ENCODE assay signal across 2 cellular contexts in the genomic region with DNA sequence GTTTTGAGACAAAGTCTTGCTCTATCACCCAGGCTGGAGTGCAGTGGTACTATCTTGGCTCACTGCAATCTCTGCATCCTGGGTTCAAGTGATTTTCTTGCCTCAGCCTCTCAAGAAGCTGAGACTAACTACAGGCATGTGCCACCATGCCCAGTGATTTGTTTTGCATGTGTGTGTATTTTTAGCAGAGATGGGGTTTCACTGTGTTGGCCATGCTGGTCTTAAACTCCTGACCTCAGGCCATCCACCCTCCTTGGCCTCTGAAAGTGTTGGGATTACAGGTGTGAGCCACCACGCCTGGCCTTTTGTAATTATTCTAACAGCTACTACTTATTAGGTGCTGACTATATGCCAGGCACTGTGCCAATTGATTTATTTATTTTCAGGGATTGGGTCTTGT. TPM values are rescaled to one million over a fixed set of nuclear protein-coding genes. Genes with fewer than 3 reads are reported as not detected.
"Had no signal": no experiment of that assay in that cellular context is flagged by ENCODE, and none has a peak within 500 bp of the region (broad histone marks: within the 10 kb centered on the region; RNA-seq: fewer than 3 reads in every experiment).

No MANE protein-coding gene starts in this region.

RNA-seq across cellular contexts. Expression of gene NPIPA7, which starts 25.3 kb away (rescaled TPM):
- total RNA-seq: ascending aorta, body of pancreas had no signal
